In the genomic region with DNA sequence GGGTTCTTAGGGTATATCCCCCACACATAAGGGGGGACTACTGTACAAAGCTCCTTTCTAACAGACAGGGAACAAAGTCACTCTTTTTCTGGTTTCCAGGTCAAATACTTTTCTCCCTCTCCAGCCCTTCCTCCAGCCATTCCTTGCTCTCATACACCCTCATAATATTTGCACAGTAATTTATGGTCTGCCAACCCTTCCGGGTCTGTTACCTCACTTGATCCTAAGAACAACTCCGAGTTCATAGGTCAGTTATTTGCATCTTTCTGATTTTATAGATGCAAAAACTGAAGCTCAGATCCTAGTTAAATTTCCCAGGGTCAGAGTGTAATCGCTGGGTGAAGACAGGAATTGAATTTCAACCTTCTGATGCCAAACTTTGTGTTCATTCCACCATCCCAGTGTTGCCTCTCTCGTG, we compare ENCODE assay signal across 23 cellular contexts. TPM values are rescaled to one million over a fixed set of nuclear protein-coding genes. Genes with fewer than 3 reads are reported as not detected.
A peak's percentile ranks its signal among the peaks of the same experiment; 100 is the strongest.
DNase-seq lines count a peak whose midpoint lies in the region; TF ChIP-seq lines count a peak whose summit lies in the region.
"Had no signal": no experiment of that assay in that cellular context is flagged by ENCODE, and none has a peak within 500 bp of the region (broad histone marks: within the 10 kb centered on the region; RNA-seq: fewer than 3 reads in every experiment).

No MANE protein-coding gene starts in this region.

- intact Hi-C loops in sigmoid colon (cut with DNase I): no loop called here

- no peak for TF ChIP-seq EP300 in sigmoid colon (IDR thresholded peaks at IDR 0.05)

- peak; percentile 68 for DNase-seq in DMS53 (lab: John Stamatoyannopoulos, UW)
- peak; percentile 52 for DNase-seq in HuH-7.5 (ENCODE audit: low spot score)
- peak; percentile 42 for DNase-seq in fibroblast of villous mesenchyme (ENCODE audit: low read depth)
- DNase-seq in sigmoid colon: no peak
- DNase-seq in NCI-H2081 (lab: John Stamatoyannopoulos, UW): no peak
- no peak for DNase-seq in stimulated activated CD8-positive, alpha-beta memory T cell treated with anti-CD3 and anti-CD28 coated beads, Interleukin-4, amount 100 ng/mL, for 48 hours
- DNase-seq in type B pancreatic cell (ENCODE audit: extremely low spot score, unreplicated experiment): no peak
- DNase-seq in cerebellar cortex (ENCODE audit: low spot score): no peak
- DNase-seq: activated CD8-positive, alpha-beta memory T cell treated with anti-CD3 and anti-CD28 coated beads for 24 hours; activated naive CD4-positive, alpha-beta T cell treated with Interleukin-2 at 50 U/mL for 16 hours; activated T-cell treated with anti-CD3 and anti-CD28 coated beads, Interleukin-2, amount 50 U/mL, for 4 hours; AML-193; anterior cingulate cortex; effector CD8-positive, alpha-beta T cell; glutamatergic neuron; MM.1S; naive thymus-derived CD8-positive, alpha-beta T cell; ovary; SHP77 treated with DMSO at 0.1 percent for 48 hours; stimulated activated CD4-positive, alpha-beta T cell treated with anti-CD3 and anti-CD28 coated beads, Interleukin-2, amount 100 ng/mL, for 24 hours; stimulated activated naive CD4-positive, alpha-beta T cell treated with Interleukin-2 at 50 U/mL for 16 hours; T-cell; trophoblast cell had no signal

- H3K4me3 ChIP-seq in fibroblast of villous mesenchyme (ENCODE audit: low read depth, low read length) (no peak overlapping the region), sigmoid colon (no peak overlapping the region)
- H3K4me3 ChIP-seq: ovary had no signal

- no peak for TF ChIP-seq POLR2A in sigmoid colon (IDR thresholded peaks at IDR 0.05)

- 17 to 63% methylated on average over 4 of the region's 4 CpGs for WGBS in sigmoid colon, 2 donors

- no peaks in the 10 kb centered on the region for H3K27me3 Mint-ChIP-seq in type B pancreatic cell
- H3K27me3 Mint-ChIP-seq: naive thymus-derived CD8-positive, alpha-beta T cell; T-cell had no signal

- peak overlapping the region; percentile 44 to 75 (median 65) for H3K27ac ChIP-seq in sigmoid colon
- H3K27ac ChIP-seq: ovary had no signal

- no peak overlapping the region for H3K4me3 Mint-ChIP-seq in type B pancreatic cell
- H3K4me3 Mint-ChIP-seq: activated T-cell treated with anti-CD3 and anti-CD28 coated beads, Interleukin-2, amount 50 U/mL, for 4 hours; naive thymus-derived CD8-positive, alpha-beta T cell; T-cell had no signal

- H3K36me3 Mint-ChIP-seq in type B pancreatic cell: peaks cover 54% of the 10 kb centered on the region

- H3K4me1 Mint-ChIP-seq in type B pancreatic cell (ENCODE audit: unreplicated experiment): no peaks in the 10 kb centered on the region
- H3K4me1 Mint-ChIP-seq: T-cell had no signal

- H3K4me1 ChIP-seq in sigmoid colon: peaks cover 0 to 19% (median 15%) of the 10 kb centered on the region in 4 donors

- no peak overlapping the region for H3K27ac Mint-ChIP-seq in type B pancreatic cell
- H3K27ac Mint-ChIP-seq: naive thymus-derived CD8-positive, alpha-beta T cell; T-cell had no signal

- no peaks in the 10 kb centered on the region for H3K27me3 ChIP-seq in sigmoid colon
- H3K27me3 ChIP-seq: ovary had no signal

- H3K36me3 ChIP-seq in sigmoid colon: peaks cover 5 to 45% (median 23%) of the 10 kb centered on the region in 4 donors
- H3K36me3 ChIP-seq: ovary had no signal

- H3K9me3 ChIP-seq in sigmoid colon: peaks cover 0 to 2% (median 0%) of the 10 kb centered on the region in 4 donors

- TF ChIP-seq CTCF in fibroblast of villous mesenchyme (IDR thresholded peaks at IDR 0.05; ENCODE audit: insufficient read depth, low read depth, low read length) (no peak), sigmoid colon (IDR thresholded peaks at IDR 0.05) (no peak), type B pancreatic cell (conservative IDR thresholded peaks at IDR 0.05) (no peak)

- peaks cover 9% of the 10 kb centered on the region for H3K9me3 Mint-ChIP-seq in type B pancreatic cell

RNA-seq across cellular contexts. Expression of a gene that starts 14.8 kb away (rescaled TPM):
- total RNA-seq in fibroblast of villous mesenchyme (3.0 and 3.9 TPM in 2 replicates), sigmoid colon (under 1 TPM; 0.54 to 0.82 (median 0.63) TPM), type B pancreatic cell (ENCODE audit: low replicate concordance) (0.45 and 3.0 TPM in 2 replicates)
- polyA plus RNA-seq in sigmoid colon: under 1 TPM in 1 of 3 donors, not detected in 2; 0.32 TPM
- total RNA-seq: activated T-cell treated with anti-CD3 and anti-CD28 coated beads, Interleukin-2, amount 50 U/mL, for 4 hours; naive thymus-derived CD8-positive, alpha-beta T cell had no signal
- polyA plus RNA-seq: naive thymus-derived CD8-positive, alpha-beta T cell had no signal

RNA-seq across cellular contexts. Expression of a gene that starts 24.2 kb away (rescaled TPM):
- total RNA-seq in fibroblast of villous mesenchyme (101 and 146 TPM in 2 replicates), sigmoid colon (100 to 1,000 TPM; 181 to 246 (median 227) TPM), type B pancreatic cell (ENCODE audit: low replicate concordance) (196 and 229 TPM in 2 replicates)
- polyA plus RNA-seq in sigmoid colon: 100 to 1,000 TPM in 1 of 3 donors, 10 to 100 TPM in 2; 59.2 to 192 (median 62.5) TPM

RNA-seq across cellular contexts. Expression of a gene that starts 37.4 kb away (rescaled TPM):
- total RNA-seq in fibroblast of villous mesenchyme: 11.3 and 13.0 TPM in 2 replicates
- 10 to 100 TPM in 3 of 4 donors, 1 to 10 TPM in 1; 7.2 to 15.5 (median 11.9) TPM for total RNA-seq in sigmoid colon
- 1 to 10 TPM in 1 of 3 donors, under 1 TPM in 2; 0.46 to 2.2 (median 0.60) TPM for polyA plus RNA-seq in sigmoid colon
- total RNA-seq in type B pancreatic cell (ENCODE audit: low replicate concordance): 4.5 and 15.0 TPM in 2 replicates

Comparison
In these comparisons a context has a peak if more than half of its experiments do, and no peak if none do; other contexts are left out.
1. DNase-seq: peak in DMS53 (single experiment), HuH-7.5 (single experiment) and fibroblast of villous mesenchyme (single experiment); none in sigmoid colon (single experiment), NCI-H2081 (0 of 2), stimulated activated CD8-positive, alpha-beta memory T cell treated with anti-CD3 and anti-CD28 coated beads, Interleukin-4, amount 100 ng/mL, for 48 hours (single experiment), type B pancreatic cell (single experiment) and cerebellar cortex (single experiment).